In genomic region chr19:19661141-19661674, GRCh38 we compare ENCODE assay signal across 9 cellular contexts. TPM values are rescaled to one million over a fixed set of nuclear protein-coding genes. Genes with fewer than 3 reads are reported as not detected.
DNase-seq lines count a peak whose midpoint lies in the region; ATAC-seq and TF ChIP-seq lines count a peak whose summit lies in the region.
"Had no signal": no experiment of that assay in that cellular context is flagged by ENCODE, and none has a peak within 500 bp of the region (broad histone marks: within the 10 kb centered on the region; RNA-seq: fewer than 3 reads in every experiment).

No MANE protein-coding gene starts in this region.

- H3K4me1 ChIP-seq in BLaER1, result peaks cover 46% of the 10 kb centered on the region
- H3K4me1 ChIP-seq in GM23248 (ENCODE audit: insufficient read depth), result peaks cover 16% of the 10 kb centered on the region; the same call in 1 of the 2 replicates
- H3K4me1 ChIP-seq in lower lobe of right lung, result peaks cover 24% of the 10 kb centered on the region

- POLR2A ChIA-PET in activated CD8-positive, alpha-beta T cell treated with anti-CD3 and anti-CD28 coated beads for 36 hours (lab: Charles Lee), result interaction anchor here (0.5 to 2.8 kb wide), 5 partner anchors 10 to 286 kb away, joined by 3 to 23 read pairs (median 6); partner anchors contain the start of gene ZNF506

- H3K4me1 Mint-ChIP-seq in activated CD8-positive, alpha-beta T cell treated with anti-CD3 and anti-CD28 coated beads for 36 hours (ENCODE audit: low read depth), result peaks cover 23% of the 10 kb centered on the region

- CTCF ChIA-PET in activated CD8-positive, alpha-beta T cell treated with anti-CD3 and anti-CD28 coated beads for 36 hours (lab: Charles Lee), result interaction anchor here (0.7 to 3.5 kb wide), 6 partner anchors 17 to 131 kb away, joined by 3 to 14 read pairs (median 4); partner anchors contain the start of genes GMIP and ZNF14

- H3K27me3 Mint-ChIP-seq in activated CD8-positive, alpha-beta T cell treated with anti-CD3 and anti-CD28 coated beads for 36 hours, result no peaks in the 10 kb centered on the region

- peaks cover 52% of the 10 kb centered on the region for H3K36me3 ChIP-seq in BLaER1
- H3K36me3 ChIP-seq in GM23248 (ENCODE audit: low read depth), result no peaks in the 10 kb centered on the region
- peaks cover 41% of the 10 kb centered on the region for H3K36me3 ChIP-seq in lower lobe of right lung

- peaks cover 47% of the 10 kb centered on the region for H3K36me3 Mint-ChIP-seq in activated CD8-positive, alpha-beta T cell treated with anti-CD3 and anti-CD28 coated beads for 36 hours (ENCODE audit: low read depth)

- H3K4me2 ChIP-seq in BLaER1, result peak overlapping the region; percentile 97
- H3K4me2 ChIP-seq in GM23248 (ENCODE audit: unreplicated experiment), result no peak overlapping the region

- H3K9ac ChIP-seq in BLaER1, result peak overlapping the region; percentile 96; the same call in 1 of the 2 replicates
- H3K9ac ChIP-seq in GM23248, result 0 out of 2 replicates have a peak overlapping the region, but pooled peaks have one; percentile 4

- peak overlapping the region; percentile 98 for H3K27ac ChIP-seq in BLaER1
- no peak overlapping the region for H3K27ac ChIP-seq in GM23248
- H3K27ac ChIP-seq in lower lobe of right lung, result peak overlapping the region; percentile 8

- peak overlapping the region; percentile 88 for H3K4me3 Mint-ChIP-seq in activated CD8-positive, alpha-beta T cell treated with anti-CD3 and anti-CD28 coated beads for 36 hours

- H4K20me1 ChIP-seq in BLaER1, result peaks cover 65% of the 10 kb centered on the region
- H4K20me1 ChIP-seq in GM23248 (ENCODE audit: insufficient read depth), result no peaks in the 10 kb centered on the region

- H3F3A ChIP-seq in GM23248 (ENCODE audit: insufficient read depth), result no peaks in the 10 kb centered on the region

- ATAC-seq in activated CD8-positive, alpha-beta T cell treated with anti-CD3 and anti-CD28 coated beads for 36 hours, result no peak
- no peak for ATAC-seq in lower lobe of right lung
- no peak for ATAC-seq in HG02970 (IDR thresholded peaks at IDR 0.05; ENCODE audit: low FRiP score, unreplicated experiment)
- ATAC-seq in HG03432 (IDR thresholded peaks at IDR 0.05; ENCODE audit: unreplicated experiment), result no peak

- H3K27me3 ChIP-seq in BLaER1 (no peaks in the 10 kb centered on the region), GM23248 (replicated peaks; ENCODE audit: insufficient read depth) (no peaks in the 10 kb centered on the region), lower lobe of right lung (ENCODE audit: low read depth) (no peaks in the 10 kb centered on the region)

- no peaks in the 10 kb centered on the region for H3K9me2 ChIP-seq in GM23248 (ENCODE audit: insufficient read depth)

- intact Hi-C loops in activated CD8-positive, alpha-beta T cell treated with anti-CD3 and anti-CD28 coated beads for 36 hours (cut with micrococcal nuclease), result loop anchor here (10.0 kb wide), 1 partner anchor 154 kb away; no protein-coding TSS in a partner anchor
- intact Hi-C loops in lower lobe of right lung (cut with DNase I), result no loop called here

- peak overlapping the region; percentile 94 for H3K27ac Mint-ChIP-seq in activated CD8-positive, alpha-beta T cell treated with anti-CD3 and anti-CD28 coated beads for 36 hours

- peaks cover 40% of the 10 kb centered on the region for H3K79me2 ChIP-seq in GM23248 (ENCODE audit: insufficient read depth)

- in situ Hi-C loops in GM23248 (cut with MboI), result no loop called here

- H2AFZ ChIP-seq in GM23248, result no peak overlapping the region

- no peaks in the 10 kb centered on the region for H3K9me3 Mint-ChIP-seq in activated CD8-positive, alpha-beta T cell treated with anti-CD3 and anti-CD28 coated beads for 36 hours

- H3K9me3 ChIP-seq in BLaER1, result no peaks in the 10 kb centered on the region
- no peaks in the 10 kb centered on the region for H3K9me3 ChIP-seq in GM23248 (ENCODE audit: low read depth)
- no peaks in the 10 kb centered on the region for H3K9me3 ChIP-seq in lower lobe of right lung

- no peak for TF ChIP-seq CTCF in activated CD8-positive, alpha-beta T cell treated with anti-CD3 and anti-CD28 coated beads for 36 hours (IDR thresholded peaks at IDR 0.05)
- no peak for TF ChIP-seq CTCF in lower lobe of right lung (IDR thresholded peaks at IDR 0.05)

- DNase-seq in GM23248 (no peak), lower lobe of right lung (peak; percentile 44), EL (no peak), LoVo (ENCODE audit: low spot score) (no peak)
- no peak for DNase-seq in activated CD8-positive, alpha-beta T cell treated with anti-CD3 and anti-CD28 coated beads for 36 hours
- DNase-seq: NCI-H2171 had no signal

- WGBS in GM23248 (ENCODE audit: low coverage in 1 of 2, low lambda C conversion rate in 2 of 2, missing lambda C conversion rate in 2 of 2), 2 experiments, result 70 to 77% methylated on average over 10 of the region's 10 CpGs

- H3K4me3 ChIP-seq in BLaER1, result peak overlapping the region; percentile 88
- H3K4me3 ChIP-seq in GM23248, result peak overlapping the region; percentile 88; the same call in 1 of the 2 replicates
- peak overlapping the region; percentile 18 for H3K4me3 ChIP-seq in lower lobe of right lung

RNA-seq across cellular contexts. Expression of gene ATP13A1, which starts 2.3 kb away (rescaled TPM):
- 86.6 and 101 TPM in 2 replicates for total RNA-seq in GM23248 (2014; rRNA removed; shearing (Covaris generic))
- 42.3 TPM in 2 replicates for polyA plus RNA-seq in GM23248 (2016; fragmentation: Nextera tagmentation; extraction: Ambion mirVana)
- 10 to 100 TPM; 52.4 to 53.1 TPM for total RNA-seq in activated CD8-positive, alpha-beta T cell treated with anti-CD3 and anti-CD28 coated beads for 36 hours
- 71.9 TPM for total RNA-seq in lower lobe of right lung

RNA-seq across cellular contexts. Expression of gene ZNF101, which starts 7.4 kb away (rescaled TPM):
- 3.7 and 11.4 TPM in 2 replicates for total RNA-seq in GM23248 (2014; rRNA removed; shearing (Covaris generic))
- polyA plus RNA-seq in GM23248 (2016; fragmentation: Nextera tagmentation; extraction: Ambion mirVana), result 3.7 and 4.5 TPM in 2 replicates
- total RNA-seq in activated CD8-positive, alpha-beta T cell treated with anti-CD3 and anti-CD28 coated beads for 36 hours, result 10 to 100 TPM; 82.5 to 85.2 TPM
- total RNA-seq in lower lobe of right lung, result 13.1 TPM

RNA-seq across cellular contexts. Expression of gene GMIP, which starts 17.8 kb away (rescaled TPM):
- 2.9 and 5.0 TPM in 2 replicates for total RNA-seq in GM23248 (2014; rRNA removed; shearing (Covaris generic))
- polyA plus RNA-seq in GM23248 (2016; fragmentation: Nextera tagmentation; extraction: Ambion mirVana), result 3.0 and 3.1 TPM in 2 replicates
- total RNA-seq in activated CD8-positive, alpha-beta T cell treated with anti-CD3 and anti-CD28 coated beads for 36 hours, result 10 to 100 TPM; 57.3 to 59.9 TPM
- total RNA-seq in lower lobe of right lung, result 54.4 TPM

RNA-seq across cellular contexts. Expression of gene LPAR2, which starts 33.2 kb away (rescaled TPM):
- 0.13 and 1.8 TPM in 2 replicates for total RNA-seq in GM23248 (2014; rRNA removed; shearing (Covaris generic))
- 0.72 and 1.3 TPM in 2 replicates for polyA plus RNA-seq in GM23248 (2016; fragmentation: Nextera tagmentation; extraction: Ambion mirVana)
- total RNA-seq in activated CD8-positive, alpha-beta T cell treated with anti-CD3 and anti-CD28 coated beads for 36 hours, result 10 to 100 TPM; 26.6 to 28.2 TPM
- total RNA-seq in lower lobe of right lung, result 40.3 TPM

RNA-seq across cellular contexts. Expression of gene PBX4, which starts 42.7 kb away (rescaled TPM):
- 0.32 TPM in 1 of 2 replicates, not detected in the other for total RNA-seq in GM23248 (2014; rRNA removed; shearing (Covaris generic))
- 0.63 and 0.71 TPM in 2 replicates for polyA plus RNA-seq in GM23248 (2016; fragmentation: Nextera tagmentation; extraction: Ambion mirVana)
- total RNA-seq in activated CD8-positive, alpha-beta T cell treated with anti-CD3 and anti-CD28 coated beads for 36 hours, result 10 to 100 TPM; 13.8 to 15.6 TPM
- total RNA-seq in lower lobe of right lung, result 3.7 TPM

Comparison
In these comparisons a context has a peak if more than half of its experiments do, and no peak if none do; other contexts are left out.
1. H3K4me3 ChIP-seq: peak in every context shown above with its lines; median percentile 88 in BLaER1; 88 in GM23248; 18 in lower lobe of right lung.